In genomic region chr7:235576-236395, GRCh38 we compare ENCODE assay signal across 13 cellular contexts. TPM values are rescaled to one million over a fixed set of nuclear protein-coding genes. Genes with fewer than 3 reads are reported as not detected.
A peak's percentile ranks its signal among the peaks of the same experiment; 100 is the strongest.
DNase-seq lines count a peak whose midpoint lies in the region; ATAC-seq, FAIRE-seq and TF ChIP-seq lines count a peak whose summit lies in the region.
"Had no signal": no experiment of that assay in that cellular context is flagged by ENCODE, and none has a peak within 500 bp of the region (broad histone marks: within the 10 kb centered on the region; RNA-seq: fewer than 3 reads in every experiment).

No MANE protein-coding gene starts in this region.

- CTCF ChIA-PET in IMR-90 (lab: Yijun Ruan, JAX) = no interaction called here
- CTCF ChIA-PET in HepG2 (lab: Yijun Ruan, JAX; ENCODE audit: low intra/inter-chr PET ratio, low total read pairs) = no interaction called here

- peak overlapping the region; percentile 78 for H3K27ac ChIP-seq in IMR-90 (ENCODE audit: insufficient read depth, low read length)
- H3K27ac ChIP-seq in dorsolateral prefrontal cortex = peak overlapping the region in 37 of 59 donors; percentile 8 to 89 (median 67)
- peak overlapping the region; percentile 20 for H3K27ac ChIP-seq in HepG2 (ENCODE audit: extremely low read length, insufficient read depth, low read length)
- H3K27ac ChIP-seq in skin epidermis = peak overlapping the region in 11 of 21 experiments; percentile 30 to 92 (median 80)

- H3K23ac ChIP-seq in IMR-90 (ENCODE audit: low read depth, low read length) = peak overlapping the region; percentile 87

- TF ChIP-seq RAD21 in IMR-90 (IDR thresholded peaks at IDR 0.05; ENCODE audit: low read length) = no peak
- TF ChIP-seq RAD21 in HepG2 (CRISPR knock-in tag; IDR thresholded peaks at IDR 0.05) = no peak

- peaks cover 37% of the 10 kb centered on the region for H3K9me1 ChIP-seq in IMR-90 (ENCODE audit: insufficient read depth, low read length)

- peak overlapping the region; percentile 70; the same call in 1 of the 3 replicates for H2BK15ac ChIP-seq in IMR-90 (ENCODE audit: low read depth, low read length)

- H4K8ac ChIP-seq in IMR-90 (ENCODE audit: low read depth in 2 of 2, low read length in 2 of 2) = peak overlapping the region; percentile 57 to 73; a peak in 2 of 4 replicates

- no TSS peak for BruUV-seq in IMR-90 (replicated peaks; lab: Mats Ljungman, UMichigan)
- no TSS peak for BruUV-seq in HepG2 (replicated peaks; lab: Mats Ljungman, UMichigan)

- POLR2A ChIA-PET in IMR-90 (lab: Charles Lee; ENCODE audit: unreplicated experiment) = interaction anchor here (1.5 kb wide), 1 partner anchor 44 kb away, joined by 3 read pairs; the partner anchor contains the start of gene FAM20C
- POLR2A ChIA-PET in HepG2 (lab: Yijun Ruan, JAX) = interaction anchor here (1.1 to 2.3 kb wide), 3 partner anchors 16 to 42 kb away, joined by 5 to 16 read pairs (median 8); no protein-coding TSS in a partner anchor

- H3K27me3 ChIP-seq in IMR-90 (ENCODE audit: control insufficient read depth, insufficient read depth, low read length) = no peaks in the 10 kb centered on the region
- no peaks in the 10 kb centered on the region for H3K27me3 ChIP-seq in dorsolateral prefrontal cortex
- no peaks in the 10 kb centered on the region for H3K27me3 ChIP-seq in HepG2 (ENCODE audit: control insufficient read depth in 1 of 2, insufficient read depth in 2 of 2, low read length in 2 of 2)

- peak overlapping the region; percentile 94 for H2BK5ac ChIP-seq in IMR-90 (ENCODE audit: low read depth, low read length, poor library complexity, severe bottlenecking)

- peak overlapping the region; percentile 69 for H2BK20ac ChIP-seq in IMR-90 (ENCODE audit: low read depth, low read length)

- peak overlapping the region; percentile 97 for H2BK120ac ChIP-seq in IMR-90 (ENCODE audit: low read depth, low read length)

- peak overlapping the region; percentile 15 for H3K9ac ChIP-seq in IMR-90 (ENCODE audit: low read depth, low read length)
- no peak overlapping the region for H3K9ac ChIP-seq in HepG2 (ENCODE audit: insufficient read depth, low read depth, low read length)

- H3K36me3 ChIP-seq in IMR-90 (ENCODE audit: control insufficient read depth, insufficient read depth, low read length) (peaks cover 28% of the 10 kb centered on the region), HepG2 (replicated peaks in 1 of 2; ENCODE audit: control insufficient read depth in 1 of 2, insufficient read depth in 2 of 2, low read length in 2 of 2) (peaks cover 2 to 15% of the 10 kb centered on the region in 2 experiments; a peak in 3 of 5 replicates)

- intact Hi-C loops in IMR-90 (cut with micrococcal nuclease) (no loop called here), dorsolateral prefrontal cortex (cut with DNase I) (no loop called here), HepG2 (cut with micrococcal nuclease; ENCODE audit: unreplicated experiment) (no loop called here)

- H2AK5ac ChIP-seq in IMR-90 (ENCODE audit: low read depth, low read length) = peak overlapping the region; percentile 93

- H3K4me1 ChIP-seq in IMR-90 (ENCODE audit: control insufficient read depth, insufficient read depth, low read length) (peaks cover 51% of the 10 kb centered on the region), HepG2 (ENCODE audit: insufficient read depth, low read length) (peaks cover 28% of the 10 kb centered on the region)

- peak overlapping the region; percentile 51 for H4K5ac ChIP-seq in IMR-90 (ENCODE audit: low read depth, low read length)

- no peak for FAIRE-seq in HepG2 (lab: Jason Lieb, UNC)

- dilution Hi-C loops in IMR-90 (cut with HindIII; ENCODE audit: low sequenced_read_pairs, unreplicated experiment) = no loop called here

- H3K56ac ChIP-seq in IMR-90 (ENCODE audit: extremely low read depth, insufficient read depth, low read length) = peak overlapping the region; percentile 76; the same call in 1 of the 2 replicates

- no peak overlapping the region for H3K4me3 ChIP-seq in IMR-90 (ENCODE audit: insufficient read depth, low read depth, low read length)
- peak overlapping the region in 2 of 59 donors; percentile 19 to 23 for H3K4me3 ChIP-seq in dorsolateral prefrontal cortex
- 0 out of 6 replicates have a peak overlapping the region, but pooled peaks of 1 of the 3 experiments have one; percentile 11 for H3K4me3 ChIP-seq in HepG2 (replicated peaks in 1 of 3; ENCODE audit: insufficient read depth in 1 of 3, low read depth in 2 of 3, low read length in 3 of 3)
- H3K4me3 ChIP-seq in skin epidermis = no peak overlapping the region

- TF ChIP-seq EP300 in HepG2 (IDR thresholded peaks at IDR 0.05; ENCODE audit: low read depth in 2 of 2, low read length in 2 of 2) (no peak), HepG2 (CRISPR knock-in tag; IDR thresholded peaks at IDR 0.05; ENCODE audit: borderline replicate concordance) (no peak)

- 92% methylated on average over 10 of the region's 34 CpGs; no CpG with 5 or more reads in 1 of the 2 experiments for WGBS in IMR-90 (ENCODE audit: extremely low coverage in 2 of 2, insufficient read length in 1 of 2), 2 experiments
- WGBS in HepG2 (ENCODE audit: low lambda C conversion rate) = 73% methylated on average over 21 of the region's 34 CpGs

- TF ChIP-seq POLR2A in IMR-90 (IDR thresholded peaks at IDR 0.05; ENCODE audit: low read depth, low read length) (no peak), HepG2 (IDR thresholded peaks at IDR 0.05; ENCODE audit: insufficient read depth in 1 of 2, low read depth in 2 of 2, low read length in 2 of 2) (no peak)

- H3K9me3 ChIP-seq in IMR-90 (ENCODE audit: control insufficient read depth, insufficient read depth, low read length) (no peaks in the 10 kb centered on the region), HepG2 (ENCODE audit: low read length) (no peaks in the 10 kb centered on the region)

- peak; percentile 1; the same call in 1 of the 2 replicates for ATAC-seq in IMR-90 (ENCODE audit: low read depth)
- peak; percentile 33 for ATAC-seq in HepG2
- no peak for ATAC-seq in HG03196 (IDR thresholded peaks at IDR 0.05; ENCODE audit: unreplicated experiment)
- no peak for ATAC-seq in HG02870 (IDR thresholded peaks at IDR 0.05; ENCODE audit: unreplicated experiment)
- ATAC-seq: activated CD4-positive, alpha-beta T cell treated with anti-CD3 and anti-CD28 coated beads for 36 hours had no signal

- H4K91ac ChIP-seq in IMR-90 (ENCODE audit: insufficient read depth, low read depth, low read length) = peak overlapping the region; percentile 98

- peaks cover 27% of the 10 kb centered on the region for H4K20me1 ChIP-seq in IMR-90 (ENCODE audit: insufficient read depth, low read length)
- no peaks in the 10 kb centered on the region for H4K20me1 ChIP-seq in HepG2 (ENCODE audit: insufficient read depth, low read length)

- peak overlapping the region; percentile 80 for H3K18ac ChIP-seq in IMR-90 (ENCODE audit: low read depth, low read length)

- peak overlapping the region; percentile 88 for H3K4ac ChIP-seq in IMR-90 (ENCODE audit: low read depth, low read length)

- no peak for DNase-seq in IMR-90
- peak in 2 of 10 donors; percentile 60 to 92 for DNase-seq in dorsolateral prefrontal cortex
- no peak for DNase-seq in HepG2 (ENCODE audit: low spot score)
- no peak for DNase-seq in stimulated activated CD8-positive, alpha-beta memory T cell treated with anti-CD3 and anti-CD28 coated beads, Interleukin-4, amount 100 ng/mL, for 48 hours
- DNase-seq in NOMO-1 treated with DMSO at 0.1 percent for 48 hours (lab: John Stamatoyannopoulos, UW; ENCODE audit: unreplicated experiment) = no peak
- DNase-seq: activated CD4-positive, alpha-beta T cell treated with anti-CD3 and anti-CD28 coated beads for 36 hours; activated T-cell treated with anti-CD3 and anti-CD28 coated beads for 4 hours; dermis blood vessel endothelial cell; DMS 273 treated with DMSO at 0.1 percent for 48 hours had no signal

- TF ChIP-seq CTCF in IMR-90 (conservative IDR thresholded peaks at IDR 0.05; ENCODE audit: low read depth, low read length) (no peak), dorsolateral prefrontal cortex (IDR thresholded peaks at IDR 0.05 in 54 of 56, conservative IDR thresholded peaks at IDR 0.05 in 2 of 56; ENCODE audit: low read depth in 1 of 56, partially characterized antibody in 56 of 56) (no peak), HepG2 (CRISPR knock-in tag; IDR thresholded peaks at IDR 0.05) (no peak)

- in situ Hi-C loops in IMR-90 (cut with MboI; ENCODE audit: low sequenced_read_pairs) (no loop called here), HepG2 (cut with HindIII; ENCODE audit: extremely low pct_ligation_motif_present, low pct_unique_long_range_greater_than_20kb) (no loop called here)

- H3K4me2 ChIP-seq in IMR-90 (ENCODE audit: low read depth, low read length) (no peak overlapping the region; the same call in 1 of the 2 replicates), HepG2 (ENCODE audit: low read depth, low read length) (no peak overlapping the region)

- peaks cover 10% of the 10 kb centered on the region for H3K79me2 ChIP-seq in HepG2 (ENCODE audit: insufficient read depth, low read length)

- peaks cover 38 to 69% of the 10 kb centered on the region in 2 experiments for H3K79me1 ChIP-seq in IMR-90 (ENCODE audit: low read depth in 1 of 2, low read length in 2 of 2)

- H2AFZ ChIP-seq in IMR-90 (replicated peaks; ENCODE audit: low read length, poor library complexity) (peak overlapping the region; percentile 23), HepG2 (ENCODE audit: low read length) (no peak overlapping the region)

- peak overlapping the region; percentile 54 for H3K14ac ChIP-seq in IMR-90 (replicated peaks; ENCODE audit: low read depth, low read length)

- peak overlapping the region; percentile 73 for H2AK9ac ChIP-seq in IMR-90 (replicated peaks; ENCODE audit: low read depth, low read length, poor library complexity)

RNA-seq across cellular contexts. Expression of gene FAM20C, which starts 43.4 kb away (rescaled TPM):
- total RNA-seq in IMR-90 (2012; rRNA removed) (7.7 and 8.9 TPM in 2 replicates), dorsolateral prefrontal cortex (100 to 1,000 TPM in 6 of 120 experiments, 10 to 100 TPM in 114; 27.8 to 127 (median 45.4) TPM), HepG2 (2016; rRNA removed; fragmentation: Illumina TruSeq; extraction: Trizol) (14.5 and 19.9 TPM in 2 replicates)
- polyA plus RNA-seq in IMR-90 (2012; rRNA removed) (36.6 and 38.2 TPM in 2 replicates), HepG2 (2011; rRNA removed) (11.9 and 15.3 TPM in 2 replicates)
- 36.5 and 56.4 TPM in 2 replicates for polyA plus RNA-seq in IMR-90 (2012; cell fraction: cytosol; rRNA removed)
- 38.9 and 55.0 TPM in 2 replicates for polyA plus RNA-seq in IMR-90 (2012; cell fraction: nucleus; rRNA removed; ENCODE audit: low replicate concordance)
- 4.8 and 5.5 TPM in 2 replicates for total RNA-seq in HepG2 (2016; cell fraction: cytosol; rRNA removed; fragmentation: Illumina TruSeq; extraction: Trizol; ENCODE audit: low read depth)
- 12.0 and 18.5 TPM in 2 replicates for total RNA-seq in HepG2 (2016; cell fraction: insoluble cytoplasmic fraction; rRNA removed; fragmentation: Illumina TruSeq; extraction: Trizol)
- total RNA-seq in HepG2 (2016; cell fraction: membrane; rRNA removed; fragmentation: Illumina TruSeq; extraction: Trizol) = 11.5 and 11.6 TPM in 2 replicates
- total RNA-seq in HepG2 (2016; cell fraction: nucleus; rRNA removed; fragmentation: Illumina TruSeq; extraction: Trizol) = 20.5 and 24.2 TPM in 2 replicates
- 13.7 and 17.5 TPM in 2 replicates for polyA plus RNA-seq in HepG2 (2011; cell fraction: cytosol; rRNA removed)
- polyA plus RNA-seq in HepG2 (2011; cell fraction: nucleus; rRNA removed) = 24.6 and 26.4 TPM in 2 replicates
- polyA plus RNA-seq in HepG2 (2012) = 15.4 and 23.9 TPM in 2 replicates
- polyA plus RNA-seq in HepG2 (2016; cell fraction: cytosol; fragmentation: Illumina TruSeq; extraction: Trizol; ENCODE audit: low read depth) = 2.8 and 3.2 TPM in 2 replicates
- polyA plus RNA-seq in HepG2 (2016; cell fraction: insoluble cytoplasmic fraction; fragmentation: Illumina TruSeq; extraction: Trizol; ENCODE audit: low read depth) = 18.9 and 20.0 TPM in 2 replicates
- polyA plus RNA-seq in HepG2 (2016; cell fraction: membrane; fragmentation: Illumina TruSeq; extraction: Trizol; ENCODE audit: low read depth) = 10.0 and 10.7 TPM in 2 replicates
- polyA plus RNA-seq in HepG2 (2016; cell fraction: nucleus; fragmentation: Illumina TruSeq; extraction: Trizol; ENCODE audit: insufficient read depth, low read depth) = 38.8 and 44.3 TPM in 2 replicates
- 8.9 and 24.8 TPM in 2 replicates for polyA minus RNA-seq in HepG2 (2011; rRNA and poly(A)+ RNA removed; ENCODE audit: low replicate concordance)
- 13.4 and 22.0 TPM in 2 replicates for polyA minus RNA-seq in HepG2 (2011; cell fraction: cytosol; rRNA and poly(A)+ RNA removed)
- 14.4 and 19.6 TPM in 2 replicates for polyA minus RNA-seq in HepG2 (2011; cell fraction: nucleus; rRNA and poly(A)+ RNA removed)

RNA-seq across cellular contexts. Expression of gene FOXL3, which starts 54.2 kb away (rescaled TPM):
- total RNA-seq in IMR-90 (2012; rRNA removed) (not detected in 2 replicates), dorsolateral prefrontal cortex (1 to 10 TPM in 2 of 120 experiments, under 1 TPM in 2, not detected in 116; 0.71 to 1.1 (median 0.97) TPM), HepG2 (2016; rRNA removed; fragmentation: Illumina TruSeq; extraction: Trizol) (not detected in 2 replicates)
- polyA plus RNA-seq in IMR-90 (2012; rRNA removed) (not detected in 2 replicates), HepG2 (2011; rRNA removed) (not detected in 2 replicates)
- not detected in 2 replicates for polyA plus RNA-seq in IMR-90 (2012; cell fraction: cytosol; rRNA removed)
- polyA plus RNA-seq in IMR-90 (2012; cell fraction: nucleus; rRNA removed; ENCODE audit: low replicate concordance) = not detected in 2 replicates
- total RNA-seq in HepG2 (2016; cell fraction: cytosol; rRNA removed; fragmentation: Illumina TruSeq; extraction: Trizol; ENCODE audit: low read depth) = not detected in 2 replicates
- total RNA-seq in HepG2 (2016; cell fraction: insoluble cytoplasmic fraction; rRNA removed; fragmentation: Illumina TruSeq; extraction: Trizol) = not detected in 2 replicates
- not detected in 2 replicates for total RNA-seq in HepG2 (2016; cell fraction: membrane; rRNA removed; fragmentation: Illumina TruSeq; extraction: Trizol)
- not detected in 2 replicates for total RNA-seq in HepG2 (2016; cell fraction: nucleus; rRNA removed; fragmentation: Illumina TruSeq; extraction: Trizol)
- not detected in 2 replicates for polyA plus RNA-seq in HepG2 (2011; cell fraction: cytosol; rRNA removed)
- not detected in 2 replicates for polyA plus RNA-seq in HepG2 (2011; cell fraction: nucleus; rRNA removed)
- not detected in 2 replicates for polyA plus RNA-seq in HepG2 (2012)
- polyA plus RNA-seq in HepG2 (2016; cell fraction: cytosol; fragmentation: Illumina TruSeq; extraction: Trizol; ENCODE audit: low read depth) = not detected in 2 replicates
- polyA plus RNA-seq in HepG2 (2016; cell fraction: insoluble cytoplasmic fraction; fragmentation: Illumina TruSeq; extraction: Trizol; ENCODE audit: low read depth) = not detected in 2 replicates
- polyA plus RNA-seq in HepG2 (2016; cell fraction: membrane; fragmentation: Illumina TruSeq; extraction: Trizol; ENCODE audit: low read depth) = not detected in 2 replicates
- polyA plus RNA-seq in HepG2 (2016; cell fraction: nucleus; fragmentation: Illumina TruSeq; extraction: Trizol; ENCODE audit: insufficient read depth, low read depth) = not detected in 2 replicates
- polyA minus RNA-seq in HepG2 (2011; rRNA and poly(A)+ RNA removed; ENCODE audit: low replicate concordance) = not detected in 2 replicates
- polyA minus RNA-seq in HepG2 (2011; cell fraction: cytosol; rRNA and poly(A)+ RNA removed) = not detected in 2 replicates
- not detected in 2 replicates for polyA minus RNA-seq in HepG2 (2011; cell fraction: nucleus; rRNA and poly(A)+ RNA removed)
- total RNA-seq: activated CD4-positive, alpha-beta T cell treated with anti-CD3 and anti-CD28 coated beads for 36 hours; dermis blood vessel endothelial cell had no signal
- polyA plus RNA-seq: thymus had no signal

Comparison
In these comparisons a context has a peak if more than half of its experiments do, and no peak if none do; other contexts are left out.
1. ATAC-seq: peak in IMR-90 (single experiment) and HepG2 (single experiment); none in HG03196 (single experiment) and HG02870 (single experiment).
2. H3K27ac ChIP-seq: peak in every context shown above with its lines; median percentile 80 in skin epidermis; 78 in IMR-90; 67 in dorsolateral prefrontal cortex; 20 in HepG2.